Comparison of ENCODE assay signal across 23 cellular contexts in genomic region chr2:138381373-138381772, GRCh38.
DNase-seq lines count a peak whose midpoint lies in the region; ATAC-seq, FAIRE-seq and TF ChIP-seq lines count a peak whose summit lies in the region.
"Had no signal": no experiment of that assay in that cellular context is flagged by ENCODE, and none has a peak within 500 bp of the region (broad histone marks: within the 10 kb centered on the region; RNA-seq: fewer than 3 reads in every experiment).

No MANE protein-coding gene starts in this region.

- no peak overlapping the region for H3K9ac ChIP-seq in SK-N-SH
- H3K9ac ChIP-seq: BLaER1 had no signal

- H3K27me3 ChIP-seq in SK-N-SH (ENCODE audit: insufficient read depth), result no peaks in the 10 kb centered on the region
- no peaks in the 10 kb centered on the region for H3K27me3 ChIP-seq in pancreas
- H3K27me3 ChIP-seq: BE2C, BLaER1 had no signal

- no peak for TF ChIP-seq RAD21 in SK-N-SH (IDR thresholded peaks at IDR 0.05; ENCODE audit: low read length)

- no peak for TF ChIP-seq CTCF in SK-N-SH (IDR thresholded peaks at IDR 0.05)
- TF ChIP-seq CTCF in pancreas (IDR thresholded peaks at IDR 0.05), result no peak

- H2AFZ ChIP-seq in SK-N-SH (ENCODE audit: low read depth), result no peak overlapping the region

- FAIRE-seq in pancreas (lab: Jason Lieb, UNC), result peak; percentile 13
- FAIRE-seq: GM12891 had no signal

- no peaks in the 10 kb centered on the region for H3F3A ChIP-seq in SK-N-SH (replicated peaks; ENCODE audit: insufficient read depth)

- POLR2A ChIA-PET in SK-N-SH (lab: Yijun Ruan, JAX), result no interaction called here

- H3K9me2 ChIP-seq in SK-N-SH, result no peaks in the 10 kb centered on the region

- H3K27ac ChIP-seq in SK-N-SH (ENCODE audit: low read depth in 2 of 2, low read length in 1 of 2) (0 out of 4 replicates have a peak overlapping the region, but pooled peaks of 1 of the 2 experiments have one; percentile 6), pancreas (no peak overlapping the region)
- H3K27ac ChIP-seq: BLaER1 had no signal

- H3K4me2 ChIP-seq in SK-N-SH, result no peak overlapping the region
- H3K4me2 ChIP-seq: BLaER1 had no signal

- CTCF ChIA-PET in SK-N-SH (lab: Yijun Ruan, JAX), result no interaction called here

- ATAC-seq in pancreas, result no peak
- no peak for ATAC-seq in HG02981 (IDR thresholded peaks at IDR 0.05; ENCODE audit: unreplicated experiment)

- no peaks in the 10 kb centered on the region for H3K9me3 ChIP-seq in SK-N-SH
- H3K9me3 ChIP-seq in pancreas, result no peaks in the 10 kb centered on the region
- H3K9me3 ChIP-seq: BE2C, BLaER1 had no signal

- no peaks in the 10 kb centered on the region for H4K20me1 ChIP-seq in SK-N-SH (ENCODE audit: insufficient read depth)
- H4K20me1 ChIP-seq: BLaER1 had no signal

- H3K36me3 ChIP-seq in SK-N-SH (replicated peaks in 1 of 2; ENCODE audit: control insufficient read depth in 1 of 2, insufficient read depth in 2 of 2, low read length in 1 of 2) (no peaks in the 10 kb centered on the region), pancreas (no peaks in the 10 kb centered on the region)
- H3K36me3 ChIP-seq: BE2C, BLaER1 had no signal

- no peaks in the 10 kb centered on the region for H3K79me2 ChIP-seq in SK-N-SH (ENCODE audit: insufficient read depth)

- TF ChIP-seq EP300 in SK-N-SH (IDR thresholded peaks at IDR 0.05; ENCODE audit: borderline replicate concordance in 1 of 2, low read depth in 1 of 2, low read length in 1 of 2), result peak in 1 of 2 experiments; percentile 64; a peak in 2 of 4 replicates

- H3K4me3 ChIP-seq in SK-N-SH (ENCODE audit: low read depth in 2 of 2, low read length in 1 of 2) (no peak overlapping the region), pancreas (no peak overlapping the region)
- H3K4me3 ChIP-seq: BLaER1 had no signal

- H3K4me1 ChIP-seq in SK-N-SH (ENCODE audit: control insufficient read depth in 1 of 2, insufficient read depth in 2 of 2, low read depth in 1 of 2, low read length in 1 of 2) (no peaks in the 10 kb centered on the region; a peak in 1 of 4 replicates), pancreas (no peaks in the 10 kb centered on the region)
- H3K4me1 ChIP-seq: BE2C, BLaER1 had no signal

- intact Hi-C loops in pancreas (cut with DNase I), result no loop called here

- DNase-seq in HCEC 1CT (peak; percentile 5), SK-N-SH (no peak), pancreas (no peak), epidermal melanocyte (ENCODE audit: insufficient read length, low spot score) (no peak)
- no peak for DNase-seq in activated naive CD4-positive, alpha-beta T cell treated with Interleukin-2 at 50 U/mL for 16 hours
- DNase-seq: 8988T; ACHN; BE2C; C1 segment of cervical spinal cord; CD4-positive, alpha-beta memory T cell; CD4-positive, CD25-positive, alpha-beta regulatory T cell; CD8-positive, alpha-beta memory T cell; COR-L47; DMS 273 treated with DMSO at 0.1 percent for 48 hours; DMS153; DMS53; DMS79; DND-41; EL; GF-D8 had no signal

TF ChIP-seq in SK-N-SH, 30 proteins besides CTCF, POLR2A, EP300 and RAD21:
- no peak for TF ChIP-seq FOXJ3 (CRISPR knock-in tag; IDR thresholded peaks at IDR 0.05)
- TF ChIP-seq YY1 (IDR thresholded peaks at IDR 0.05; ENCODE audit: low read depth), result no peak
- 0 out of 2 replicates have a peak, but pooled peaks have one; percentile 46 for TF ChIP-seq PBX3 (IDR thresholded peaks at IDR 0.05)
- peak; percentile 25; the same call in 1 of the 2 replicates for TF ChIP-seq TEAD4 (IDR thresholded peaks at IDR 0.05; ENCODE audit: borderline replicate concordance, insufficient read depth)
- TF ChIP-seq TCF12 (IDR thresholded peaks at IDR 0.05), result peak; percentile 49
- TF ChIP-seq NFIC (IDR thresholded peaks at IDR 0.05; ENCODE audit: borderline replicate concordance), result peak; percentile 49; the same call in 1 of the 2 replicates
- TF ChIP-seq FOSL2 (IDR thresholded peaks at IDR 0.05; ENCODE audit: borderline replicate concordance, low read depth), result peak; percentile 64; the same call in 1 of the 2 replicates
- peak; percentile 50; the same call in 1 of the 2 replicates for TF ChIP-seq JUND (IDR thresholded peaks at IDR 0.05)
- TF ChIP-seq RXRA (IDR thresholded peaks at IDR 0.05; ENCODE audit: borderline replicate concordance, low read depth), result no peak; the same call in 1 of the 2 replicates
